In genomic region chr1:26783646-26784022, GRCh38 we compare ENCODE assay signal across 2 cellular contexts.
TF ChIP-seq lines count a peak whose summit lies in the region.

No MANE protein-coding gene starts in this region.

TF ChIP-seq in SK-N-SH, 30 proteins besides CTCF, POLR2A, EP300 and RAD21 (continued from another document):
- TF ChIP-seq ZBTB33 (IDR thresholded peaks at IDR 0.05; ENCODE audit: borderline replicate concordance, low read depth): no peak
- no peak for TF ChIP-seq RFX5 (IDR thresholded peaks at IDR 0.05; ENCODE audit: low read length)
- no peak for TF ChIP-seq IRF3 (IDR thresholded peaks at IDR 0.05; ENCODE audit: low read depth, low read length)
- TF ChIP-seq MXI1 (IDR thresholded peaks at IDR 0.05; ENCODE audit: low read depth, low read length): no peak
- no peak for TF ChIP-seq NFIC (IDR thresholded peaks at IDR 0.05; ENCODE audit: borderline replicate concordance)

TF ChIP-seq in SK-N-SH treated with all-trans-retinoic acid at 6 μM for 48 hours, 23 proteins besides CTCF, POLR2A, EP300 and RAD21 (continued from another document):
- TF ChIP-seq, protein P1, sequence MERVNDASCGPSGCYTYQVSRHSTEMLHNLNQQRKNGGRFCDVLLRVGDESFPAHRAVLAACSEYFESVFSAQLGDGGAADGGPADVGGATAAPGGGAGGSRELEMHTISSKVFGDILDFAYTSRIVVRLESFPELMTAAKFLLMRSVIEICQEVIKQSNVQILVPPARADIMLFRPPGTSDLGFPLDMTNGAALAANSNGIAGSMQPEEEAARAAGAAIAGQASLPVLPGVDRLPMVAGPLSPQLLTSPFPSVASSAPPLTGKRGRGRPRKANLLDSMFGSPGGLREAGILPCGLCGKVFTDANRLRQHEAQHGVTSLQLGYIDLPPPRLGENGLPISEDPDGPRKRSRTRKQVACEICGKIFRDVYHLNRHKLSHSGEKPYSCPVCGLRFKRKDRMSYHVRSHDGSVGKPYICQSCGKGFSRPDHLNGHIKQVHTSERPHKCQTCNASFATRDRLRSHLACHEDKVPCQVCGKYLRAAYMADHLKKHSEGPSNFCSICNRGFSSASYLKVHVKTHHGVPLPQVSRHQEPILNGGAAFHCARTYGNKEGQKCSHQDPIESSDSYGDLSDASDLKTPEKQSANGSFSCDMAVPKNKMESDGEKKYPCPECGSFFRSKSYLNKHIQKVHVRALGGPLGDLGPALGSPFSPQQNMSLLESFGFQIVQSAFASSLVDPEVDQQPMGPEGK (CRISPR knock-in tag; IDR thresholded peaks at IDR 0.05; ENCODE audit: borderline replicate concordance): no peak
- TF ChIP-seq SNAI2 (CRISPR knock-in tag; IDR thresholded peaks at IDR 0.05): no peak
- TF ChIP-seq TCF4 (CRISPR knock-in tag; IDR thresholded peaks at IDR 0.05; ENCODE audit: borderline replicate concordance): no peak
- TF ChIP-seq, protein P2, sequence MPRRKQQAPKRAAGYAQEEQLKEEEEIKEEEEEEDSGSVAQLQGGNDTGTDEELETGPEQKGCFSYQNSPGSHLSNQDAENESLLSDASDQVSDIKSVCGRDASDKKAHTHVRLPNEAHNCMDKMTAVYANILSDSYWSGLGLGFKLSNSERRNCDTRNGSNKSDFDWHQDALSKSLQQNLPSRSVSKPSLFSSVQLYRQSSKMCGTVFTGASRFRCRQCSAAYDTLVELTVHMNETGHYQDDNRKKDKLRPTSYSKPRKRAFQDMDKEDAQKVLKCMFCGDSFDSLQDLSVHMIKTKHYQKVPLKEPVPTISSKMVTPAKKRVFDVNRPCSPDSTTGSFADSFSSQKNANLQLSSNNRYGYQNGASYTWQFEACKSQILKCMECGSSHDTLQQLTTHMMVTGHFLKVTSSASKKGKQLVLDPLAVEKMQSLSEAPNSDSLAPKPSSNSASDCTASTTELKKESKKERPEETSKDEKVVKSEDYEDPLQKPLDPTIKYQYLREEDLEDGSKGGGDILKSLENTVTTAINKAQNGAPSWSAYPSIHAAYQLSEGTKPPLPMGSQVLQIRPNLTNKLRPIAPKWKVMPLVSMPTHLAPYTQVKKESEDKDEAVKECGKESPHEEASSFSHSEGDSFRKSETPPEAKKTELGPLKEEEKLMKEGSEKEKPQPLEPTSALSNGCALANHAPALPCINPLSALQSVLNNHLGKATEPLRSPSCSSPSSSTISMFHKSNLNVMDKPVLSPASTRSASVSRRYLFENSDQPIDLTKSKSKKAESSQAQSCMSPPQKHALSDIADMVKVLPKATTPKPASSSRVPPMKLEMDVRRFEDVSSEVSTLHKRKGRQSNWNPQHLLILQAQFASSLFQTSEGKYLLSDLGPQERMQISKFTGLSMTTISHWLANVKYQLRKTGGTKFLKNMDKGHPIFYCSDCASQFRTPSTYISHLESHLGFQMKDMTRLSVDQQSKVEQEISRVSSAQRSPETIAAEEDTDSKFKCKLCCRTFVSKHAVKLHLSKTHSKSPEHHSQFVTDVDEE (CRISPR knock-in tag; IDR thresholded peaks at IDR 0.05): no peak
- no peak for TF ChIP-seq ZFP30 (CRISPR knock-in tag; IDR thresholded peaks at IDR 0.05)
- TF ChIP-seq BACH2 (CRISPR knock-in tag; IDR thresholded peaks at IDR 0.05; ENCODE audit: borderline replicate concordance): no peak
- no peak for TF ChIP-seq OSR1 (CRISPR knock-in tag; IDR thresholded peaks at IDR 0.05)
- no peak for TF ChIP-seq ZC3H10 (CRISPR knock-in tag; IDR thresholded peaks at IDR 0.05)
- no peak for TF ChIP-seq CSRNP3 (CRISPR knock-in tag; IDR thresholded peaks at IDR 0.05)
- TF ChIP-seq ZNF565 (CRISPR knock-in tag; conservative IDR thresholded peaks at IDR 0.05; ENCODE audit: low read depth): no peak
- no peak for TF ChIP-seq ZNF8 (CRISPR knock-in tag; IDR thresholded peaks at IDR 0.05)
- TF ChIP-seq ISL1 (CRISPR knock-in tag; IDR thresholded peaks at IDR 0.05): no peak
